ENCODE assay signal across 20 cellular contexts in genomic region chr5:20476016-20476415, GRCh38.
"Had no signal": no experiment of that assay in that cellular context is flagged by ENCODE, and none has a peak within 500 bp of the region (broad histone marks: within the 10 kb centered on the region; RNA-seq: fewer than 3 reads in every experiment).

No MANE protein-coding gene starts in this region.

- ATAC-seq: gastroesophageal sphincter; left lobe of liver; mucosa of descending colon; naive thymus-derived CD8-positive, alpha-beta T cell; sciatic nerve; stimulated activated naive B cell treated with anti-CD40 and anti-IgM and Interleukin-4, amounts not matched to agents 10 μg/mL and 1 μg/mL and 100 μg/mL, for 72 hours; stimulated activated naive CD8-positive, alpha-beta T cell treated with anti-CD3 and anti-CD28 coated beads, Interleukin-15, amount 100 ng/mL, for 72 hours; upper lobe of right lung had no signal

- H3K27ac Mint-ChIP-seq: dendritic cell treated with granulocyte-macrophage colony-stimulating factor and Interleukin-4, amounts not matched to agents 40 ng/mL and 50 ng/mL, for 4 days; naive thymus-derived CD8-positive, alpha-beta T cell; stimulated activated naive B cell treated with anti-CD40 and anti-IgM and Interleukin-4, amounts not matched to agents 10 μg/mL and 1 μg/mL and 100 μg/mL, for 72 hours; stimulated activated naive CD8-positive, alpha-beta T cell treated with anti-CD3 and anti-CD28 coated beads, Interleukin-15, amount 100 ng/mL, for 72 hours had no signal

- H3K9me3 Mint-ChIP-seq: stimulated activated naive B cell treated with anti-CD40 and anti-IgM and Interleukin-4, amounts not matched to agents 10 μg/mL and 1 μg/mL and 100 μg/mL, for 72 hours had no signal

- H3K4me3 ChIP-seq: esophagus squamous epithelium, gastroesophageal sphincter, mucosa of descending colon, spleen, testis, tibial nerve, upper lobe of right lung had no signal

- H3K4me1 Mint-ChIP-seq: naive thymus-derived CD8-positive, alpha-beta T cell; stimulated activated naive B cell treated with anti-CD40 and anti-IgM and Interleukin-4, amounts not matched to agents 10 μg/mL and 1 μg/mL and 100 μg/mL, for 72 hours; stimulated activated naive CD8-positive, alpha-beta T cell treated with anti-CD3 and anti-CD28 coated beads, Interleukin-15, amount 100 ng/mL, for 72 hours had no signal

- H3K27me3 Mint-ChIP-seq: dendritic cell treated with granulocyte-macrophage colony-stimulating factor and Interleukin-4, amounts not matched to agents 40 ng/mL and 50 ng/mL, for 4 days; naive thymus-derived CD8-positive, alpha-beta T cell; stimulated activated naive B cell treated with anti-CD40 and anti-IgM and Interleukin-4, amounts not matched to agents 10 μg/mL and 1 μg/mL and 100 μg/mL, for 72 hours; stimulated activated naive CD8-positive, alpha-beta T cell treated with anti-CD3 and anti-CD28 coated beads, Interleukin-15, amount 100 ng/mL, for 72 hours had no signal

- H3K36me3 ChIP-seq: esophagus squamous epithelium, gastroesophageal sphincter, neutrophil, spleen, tibial nerve, upper lobe of right lung had no signal

- H3K36me3 Mint-ChIP-seq: stimulated activated naive B cell treated with anti-CD40 and anti-IgM and Interleukin-4, amounts not matched to agents 10 μg/mL and 1 μg/mL and 100 μg/mL, for 72 hours had no signal

- H3K4me1 ChIP-seq: esophagus squamous epithelium, gastroesophageal sphincter, spleen, testis, tibial nerve, upper lobe of right lung had no signal

- H3K4me3 Mint-ChIP-seq: dendritic cell treated with granulocyte-macrophage colony-stimulating factor and Interleukin-4, amounts not matched to agents 40 ng/mL and 50 ng/mL, for 4 days; naive thymus-derived CD8-positive, alpha-beta T cell; stimulated activated naive B cell treated with anti-CD40 and anti-IgM and Interleukin-4, amounts not matched to agents 10 μg/mL and 1 μg/mL and 100 μg/mL, for 72 hours; stimulated activated naive CD8-positive, alpha-beta T cell treated with anti-CD3 and anti-CD28 coated beads, Interleukin-15, amount 100 ng/mL, for 72 hours had no signal

- DNase-seq: esophagus squamous epithelium; foreskin fibroblast; mucosa of descending colon; naive thymus-derived CD8-positive, alpha-beta T cell; posterior cingulate gyrus; spleen; stimulated activated CD4-positive, alpha-beta T cell treated with anti-CD3 and anti-CD28 coated beads, Interleukin-15, amount 100 ng/mL, for 24 hours; stimulated activated CD4-positive, alpha-beta T cell treated with anti-CD3 and anti-CD28 coated beads, Interleukin-1b, Interleukin-23, amount 100 ng/mL, for 48 hours; stimulated activated CD4-positive, alpha-beta T cell treated with anti-CD3 and anti-CD28 coated beads, Interleukin-4, amount 100 ng/mL, for 24 hours; stimulated activated naive B cell treated with anti-CD40 and anti-IgM and Interleukin-4, amounts not matched to agents 10 μg/mL and 1 μg/mL and 100 μg/mL, for 72 hours; stimulated activated naive CD8-positive, alpha-beta T cell treated with anti-CD3 and anti-CD28 coated beads, Interleukin-15, amount 100 ng/mL, for 72 hours; testis; upper lobe of right lung had no signal

- H3K27me3 ChIP-seq: esophagus squamous epithelium, gastroesophageal sphincter, neutrophil, spleen, testis, tibial nerve, upper lobe of right lung had no signal

- H3K9me3 ChIP-seq: esophagus squamous epithelium, gastroesophageal sphincter, neutrophil, testis, tibial nerve, upper lobe of right lung had no signal

- H3K27ac ChIP-seq: esophagus squamous epithelium, gastroesophageal sphincter, neutrophil, spleen, testis, tibial nerve, upper lobe of right lung had no signal

- FAIRE-seq: colon had no signal
